In genomic region chr13:35906636-35907035, GRCh38 we compare ENCODE assay signal across 25 cellular contexts.
"Had no signal": no experiment of that assay in that cellular context is flagged by ENCODE, and none has a peak within 500 bp of the region (broad histone marks: within the 10 kb centered on the region; RNA-seq: fewer than 3 reads in every experiment).

No MANE protein-coding gene starts in this region.

- H3K27ac ChIP-seq: dorsolateral prefrontal cortex, epithelial cell of prostate, foreskin keratinocyte, gastroesophageal sphincter, heart right ventricle, ovary, psoas muscle, right lobe of liver, thyroid gland, vagina had no signal

- ATAC-seq: esophagus mucosa; foreskin keratinocyte; gastroesophageal sphincter; left colon; natural killer cell; psoas muscle; right lobe of liver; stimulated activated naive CD8-positive, alpha-beta T cell treated with anti-CD3 and anti-CD28 coated beads, Interleukin-15, amount 100 ng/mL, for 72 hours had no signal

- DNase-seq: dorsolateral prefrontal cortex; effector CD4-positive, alpha-beta T cell; endodermal cell; foreskin keratinocyte; heart right ventricle; hippocampal formation; left colon; natural killer cell; occipital lobe; ovary; posterior cingulate gyrus; psoas muscle; right lobe of liver; small intestine; stimulated activated CD4-positive, alpha-beta T cell treated with anti-CD3 and anti-CD28 coated beads, Interleukin-15, amount 100 ng/mL, for 24 hours; stimulated activated CD4-positive, alpha-beta T cell treated with anti-CD3 and anti-CD28 coated beads, Interleukin-2, amount 100 ng/mL, for 48 hours; stimulated activated naive CD4-positive, alpha-beta T cell; stimulated activated naive CD8-positive, alpha-beta T cell treated with anti-CD3 and anti-CD28 coated beads, Interleukin-15, amount 100 ng/mL, for 72 hours; thyroid gland; trophoblast cell had no signal

- H3K36me3 ChIP-seq: gastroesophageal sphincter, heart right ventricle, ovary, right lobe of liver, thyroid gland, vagina had no signal

- H3K4me3 ChIP-seq: dorsolateral prefrontal cortex, gastroesophageal sphincter, heart right ventricle, lung, ovary, psoas muscle, right lobe of liver, thyroid gland, vagina had no signal

- H3K27me3 ChIP-seq: dorsolateral prefrontal cortex, gastroesophageal sphincter, heart right ventricle, ovary, right lobe of liver, thyroid gland, vagina had no signal

- H3K9me3 ChIP-seq: gastroesophageal sphincter, heart right ventricle, ovary, psoas muscle, right lobe of liver, thyroid gland, vagina had no signal

- H3K4me1 ChIP-seq: foreskin keratinocyte, gastroesophageal sphincter, psoas muscle, right lobe of liver, thyroid gland, vagina had no signal
